Comparison of ENCODE assay signal across 32 cellular contexts in the genomic region with DNA sequence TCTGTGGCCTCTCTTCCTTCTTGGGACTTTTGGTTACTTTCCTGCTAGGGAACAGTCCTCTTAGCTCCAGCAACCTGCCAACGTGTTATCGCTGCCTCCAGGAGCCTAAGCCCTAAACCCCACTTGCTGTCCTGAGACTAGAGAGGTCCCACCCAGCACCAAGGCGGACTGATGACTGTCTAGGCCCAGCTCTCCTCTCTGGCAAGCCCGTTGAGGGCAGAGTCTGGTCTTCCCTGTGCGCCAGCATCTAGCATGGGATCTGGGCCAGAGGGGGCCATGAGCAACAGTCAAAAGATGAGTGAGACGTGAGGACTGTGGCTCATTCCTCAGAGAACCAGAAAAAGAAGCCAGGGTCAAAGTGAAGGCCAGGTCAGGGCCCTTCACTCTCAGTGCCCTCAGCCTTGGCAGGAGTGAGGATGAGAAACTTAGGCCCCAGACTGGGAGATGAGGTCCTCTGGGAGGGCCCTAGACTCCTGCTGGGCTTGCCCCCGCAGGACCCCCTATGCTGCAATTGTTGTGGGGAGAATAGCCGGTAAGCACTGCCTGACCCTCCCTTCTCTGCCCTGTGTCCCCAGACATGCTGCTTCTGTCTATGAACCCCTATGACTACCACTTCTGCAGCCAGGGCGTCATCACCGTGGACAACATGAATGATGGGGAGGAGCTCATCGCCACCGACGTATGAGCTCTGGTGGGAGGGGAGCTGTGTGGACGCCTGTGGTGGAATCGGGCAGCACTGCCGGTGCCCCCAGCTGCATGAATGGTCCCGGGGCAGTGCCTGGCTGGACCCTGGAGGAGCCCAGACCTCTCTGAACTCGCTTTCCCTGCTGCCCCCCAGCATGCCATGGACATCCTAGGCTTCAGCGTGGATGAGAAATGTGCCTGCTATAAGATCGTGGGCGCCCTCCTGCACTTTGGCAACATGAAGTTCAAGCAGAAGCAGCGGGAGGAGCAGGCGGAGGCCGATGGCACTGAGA. TPM values are rescaled to one million over a fixed set of nuclear protein-coding genes. Genes with fewer than 3 reads are reported as not detected.
A peak's percentile ranks its signal among the peaks of the same experiment; 100 is the strongest.
DNase-seq lines count a peak whose midpoint lies in the region; ATAC-seq, FAIRE-seq and TF ChIP-seq lines count a peak whose summit lies in the region.
"Had no signal": no experiment of that assay in that cellular context is flagged by ENCODE, and none has a peak within 500 bp of the region (broad histone marks: within the 10 kb centered on the region; RNA-seq: fewer than 3 reads in every experiment).

No MANE protein-coding gene starts in this region.

- H3K27me3 Mint-ChIP-seq in MCF 10A (ENCODE audit: insufficient read depth, unreplicated experiment) = peaks cover 8% of the 10 kb centered on the region

- no peak overlapping the region for H3K27ac ChIP-seq in K562 (ENCODE audit: extremely low read depth, low read depth, low read length)
- H3K27ac ChIP-seq: 22Rv1, ascending aorta, epithelial cell of prostate, parathyroid adenoma, right lobe of liver, RWPE1, SK-N-MC, thoracic aorta had no signal

- ATAC-seq in K562 = peak; percentile 15
- ATAC-seq in left ventricle myocardium superior = peak; percentile 4
- peak; percentile 12 for ATAC-seq in sciatic nerve
- ATAC-seq: activated CD4-positive, alpha-beta T cell treated with anti-CD3 and anti-CD28 coated beads for 36 hours had no signal

- TF ChIP-seq POLR2A in K562 (conservative IDR thresholded peaks at IDR 0.05) = no peak

- peaks cover 12% of the 10 kb centered on the region for H3K36me3 Mint-ChIP-seq in MCF 10A (ENCODE audit: insufficient read depth, unreplicated experiment)
- H3K36me3 Mint-ChIP-seq: activated naive CD8-positive, alpha-beta T cell treated with anti-CD3 and anti-CD28 coated beads, Interleukin-2, amount 10 ng/mL, durations not matched to agents 7 days and 5 days had no signal

- no peak overlapping the region for H3K27ac Mint-ChIP-seq in MCF 10A (ENCODE audit: low read depth, unreplicated experiment)
- H3K27ac Mint-ChIP-seq: activated CD4-positive, alpha-beta T cell treated with anti-CD3 and anti-CD28 coated beads for 36 hours; activated naive CD8-positive, alpha-beta T cell treated with anti-CD3 and anti-CD28 coated beads, Interleukin-2, amount 10 ng/mL, durations not matched to agents 7 days and 5 days had no signal

- in situ Hi-C loops in K562 (cut with MboI) = no loop called here

- no peaks in the 10 kb centered on the region for H3K9me3 ChIP-seq in K562 (replicated peaks; ENCODE audit: control insufficient read depth, insufficient read depth, low read depth, low read length)
- H3K9me3 ChIP-seq: ascending aorta, right lobe of liver, thoracic aorta had no signal

- H3K9me3 Mint-ChIP-seq in MCF 10A (ENCODE audit: unreplicated experiment) = no peaks in the 10 kb centered on the region
- H3K9me3 Mint-ChIP-seq: activated naive CD8-positive, alpha-beta T cell treated with anti-CD3 and anti-CD28 coated beads, Interleukin-2, amount 10 ng/mL, durations not matched to agents 7 days and 5 days had no signal

- no peaks in the 10 kb centered on the region for H3K79me2 ChIP-seq in K562 (ENCODE audit: control insufficient read depth, insufficient read depth, low read length)
- H3K79me2 ChIP-seq: parathyroid adenoma had no signal

- H3K9ac ChIP-seq in K562 (ENCODE audit: insufficient read depth in 1 of 2, low read depth in 2 of 2, low read length in 2 of 2) = peak overlapping the region in 1 of 2 experiments; percentile 75; a peak in 2 of 4 replicates
- H3K9ac ChIP-seq: parathyroid adenoma had no signal

- H3K4me1 ChIP-seq in K562 (replicated peaks in 1 of 2; ENCODE audit: control insufficient read depth in 2 of 2, insufficient read depth in 2 of 2, low read length in 2 of 2) = peaks cover 0 to 42% of the 10 kb centered on the region in 2 experiments; a peak in 3 of 5 replicates
- H3K4me1 ChIP-seq: ascending aorta, parathyroid adenoma, right lobe of liver had no signal

- DNase-seq in DMS53 (lab: John Stamatoyannopoulos, UW) (peak; percentile 26), DMS53 treated with DMSO at 0.1 percent for 48 hours (lab: John Stamatoyannopoulos, UW; ENCODE audit: unreplicated experiment) (no peak), K562 (ENCODE audit: extremely low read depth in 1 of 4, low spot score in 3 of 4) (no peak), left ventricle myocardium superior (peak; percentile 36), sciatic nerve (ENCODE audit: low spot score) (no peak), GOT3 (lab: John Stamatoyannopoulos, UW) (no peak), cerebellum (ENCODE audit: low spot score) (no peak), MCF 10A (ENCODE audit: unreplicated experiment) (no peak)
- DNase-seq: activated CD4-positive, alpha-beta T cell treated with anti-CD3 and anti-CD28 coated beads for 36 hours; activated effector memory CD4-positive, alpha-beta T cell treated with anti-CD3 and anti-CD28 coated beads, Interleukin-2, amount 50 U/mL, for 16 hours; activated naive CD8-positive, alpha-beta T cell treated with anti-CD3 and anti-CD28 coated beads, Interleukin-2, amount 10 ng/mL, durations not matched to agents 7 days and 5 days; activated T-cell treated with anti-CD3 and anti-CD28 coated beads, Interleukin-2, amount 50 U/mL, for 1 hour; effector CD8-positive, alpha-beta T cell; NCI-H1105; NCI-H1930; NCI-H345; NCI-H82; stimulated activated naive CD4-positive, alpha-beta T cell; T-helper 2 cell had no signal

- POLR2A ChIA-PET in K562 (lab: Yijun Ruan, JAX) = interaction anchor here (1.4 kb wide), 1 partner anchor 13 kb away, joined by 5 read pairs; no protein-coding TSS in a partner anchor
- POLR2A ChIA-PET in MCF 10A (lab: Yijun Ruan, JAX) = interaction anchor here (1.0 to 1.1 kb wide), 2 partner anchors 11 kb away, joined by 4 read pairs; no protein-coding TSS in a partner anchor

- no peak overlapping the region for H3K4me3 ChIP-seq in K562
- H3K4me3 ChIP-seq: ascending aorta, right lobe of liver, SK-N-MC, thoracic aorta had no signal

- intact Hi-C loops in K562 (cut with micrococcal nuclease) (no loop called here), left ventricle myocardium superior (cut with micrococcal nuclease) (no loop called here), sciatic nerve (cut with DNase I) (no loop called here), MCF 10A (cut with micrococcal nuclease) (no loop called here)

- CTCF ChIA-PET in K562 (lab: Yijun Ruan, JAX; ENCODE audit: low intra/inter-chr PET ratio) = no interaction called here
- CTCF ChIA-PET in MCF 10A (lab: Yijun Ruan, JAX) = interaction anchor here (2.2 kb wide), 1 partner anchor 112 kb away, joined by 6 read pairs; no protein-coding TSS in a partner anchor

- no peak overlapping the region for H3K4me2 ChIP-seq in K562 (ENCODE audit: insufficient read depth, low read length)

- H2AFZ ChIP-seq in K562 (ENCODE audit: low read depth, low read length) = no peak overlapping the region
- H2AFZ ChIP-seq: parathyroid adenoma had no signal

- TF ChIP-seq CTCF in K562 (IDR thresholded peaks at IDR 0.05 in 2 of 3, conservative IDR thresholded peaks at IDR 0.05 in 1 of 3; ENCODE audit: insufficient read depth in 2 of 3, low read depth in 1 of 3, low read length in 3 of 3) (no peak), MCF 10A (IDR thresholded peaks at IDR 0.05; ENCODE audit: unreplicated experiment) (no peak)

- H3K4me1 Mint-ChIP-seq in MCF 10A (ENCODE audit: insufficient read depth, unreplicated experiment) = peaks cover 6% of the 10 kb centered on the region
- H3K4me1 Mint-ChIP-seq: activated CD4-positive, alpha-beta T cell treated with anti-CD3 and anti-CD28 coated beads for 36 hours had no signal

- no peak overlapping the region for H3K4me3 Mint-ChIP-seq in MCF 10A (ENCODE audit: unreplicated experiment)
- H3K4me3 Mint-ChIP-seq: activated CD4-positive, alpha-beta T cell treated with anti-CD3 and anti-CD28 coated beads for 36 hours; activated naive CD8-positive, alpha-beta T cell treated with anti-CD3 and anti-CD28 coated beads, Interleukin-2, amount 10 ng/mL, durations not matched to agents 7 days and 5 days had no signal

- BruUV-seq in K562 (replicated peaks; lab: Mats Ljungman, UMichigan) (no TSS peak), MCF 10A (replicated peaks; lab: Mats Ljungman, UMichigan) (no TSS peak)

- H3K9me1 ChIP-seq in K562 (ENCODE audit: control insufficient read depth, insufficient read depth, low read length) = no peaks in the 10 kb centered on the region

- no peak for TF ChIP-seq EP300 in K562 (IDR thresholded peaks at IDR 0.05; ENCODE audit: low read length)

- H4K20me1 ChIP-seq in K562 (replicated peaks; ENCODE audit: control insufficient read depth, insufficient read depth, low read length) = peaks cover 2% of the 10 kb centered on the region; the same call in 1 of the 2 replicates

- no peak for FAIRE-seq in K562 (lab: Jason Lieb, UNC)
- FAIRE-seq: D721Med, GM12892, urothelium cell line had no signal

- no peak for TF ChIP-seq RAD21 in K562 (CRISPR knock-in tag; conservative IDR thresholded peaks at IDR 0.05 in 1 of 2, IDR thresholded peaks at IDR 0.05 in 1 of 2)

- no peaks in the 10 kb centered on the region for H3K27me3 ChIP-seq in K562 (ENCODE audit: control insufficient read depth in 2 of 2, insufficient read depth in 2 of 2, low read length in 2 of 2)
- H3K27me3 ChIP-seq: ascending aorta, right lobe of liver had no signal

- WGBS in K562 (ENCODE audit: insufficient coverage, low coverage, missing lambda C conversion rate) = 32% methylated on average over 24 of the region's 24 CpGs

- H3K36me3 ChIP-seq in K562 (ENCODE audit: control insufficient read depth, insufficient read depth, low read length) = no peaks in the 10 kb centered on the region; the same call in 2 of the 3 replicates
- H3K36me3 ChIP-seq: ascending aorta, right lobe of liver, thoracic aorta had no signal

RNA-seq across cellular contexts. Expression of a gene that starts 30.9 kb away (rescaled TPM):
- total RNA-seq in K562 (2011; cell fraction: chromatin; rRNA removed; ENCODE audit: low replicate concordance) = 2.0 and 2.6 TPM in 2 replicates
- total RNA-seq in K562 (2011; cell fraction: nucleolus; rRNA removed) = 1.2 TPM in 2 replicates
- total RNA-seq in K562 (2011; cell fraction: nucleoplasm; rRNA removed) = 1.3 and 1.8 TPM in 2 replicates
- total RNA-seq in K562 (2014; rRNA removed) (0.14 TPM in 1 of 2 replicates, not detected in the other), K562 (2014; rRNA removed; fragmentation: Illumina TruSeq; extraction: Trizol) (not detected in 2 replicates), K562 (2015; rRNA removed; fragmentation: Illumina TruSeq; extraction: Trizol) (0.11 TPM in 1 of 2 replicates, not detected in the other), K562 (2021) (0.11 and 0.13 TPM in 2 replicates), left ventricle myocardium superior (297 TPM), sciatic nerve (5.6 TPM), cerebellum (0.45 TPM), MCF 10A (2022) (0.07 and 0.27 TPM in 2 replicates)
- polyA plus RNA-seq in K562 (2011; rRNA removed) (0.22 and 0.37 TPM in 2 replicates), K562 (2014; fragmentation: Illumina TruSeq; extraction: Trizol) (0.06 and 0.07 TPM in 2 replicates), K562 (2014; fragmentation: Nextera tagmentation; extraction: Ambion mirVana) (not detected), K562 (2014; rRNA removed) (0.09 and 0.34 TPM in 2 replicates)
- 0.22 and 0.32 TPM in 2 replicates for polyA plus RNA-seq in K562 (2011; cell fraction: cytosol; rRNA removed)
- 0.80 and 1.3 TPM in 2 replicates for polyA plus RNA-seq in K562 (2011; cell fraction: nucleus; rRNA removed)
- 0.27 and 0.65 TPM in 2 replicates for polyA plus RNA-seq in K562 (2012)
- not detected in 2 replicates for polyA minus RNA-seq in K562 (2011; rRNA and poly(A)+ RNA removed)
- not detected in 2 replicates for polyA minus RNA-seq in K562 (2011; cell fraction: cytosol; rRNA and poly(A)+ RNA removed)
- 0.56 and 0.67 TPM in 2 replicates for polyA minus RNA-seq in K562 (2011; cell fraction: nucleus; rRNA and poly(A)+ RNA removed)
- total RNA-seq: H4 had no signal
- polyA plus RNA-seq: neural cell had no signal

RNA-seq across cellular contexts. Expression of a gene that starts 31.0 kb away (rescaled TPM):
- total RNA-seq in K562 (2011; cell fraction: chromatin; rRNA removed; ENCODE audit: low replicate concordance) = 117 and 229 TPM in 2 replicates
- 129 and 153 TPM in 2 replicates for total RNA-seq in K562 (2011; cell fraction: nucleolus; rRNA removed)
- 124 and 131 TPM in 2 replicates for total RNA-seq in K562 (2011; cell fraction: nucleoplasm; rRNA removed)
- 89.4 and 96.2 TPM in 2 replicates for total RNA-seq in K562 (2014; rRNA removed)
- 67.1 and 71.3 TPM in 2 replicates for total RNA-seq in K562 (2014; rRNA removed; fragmentation: Illumina TruSeq; extraction: Trizol)
- 70.3 and 75.8 TPM in 2 replicates for total RNA-seq in K562 (2015; rRNA removed; fragmentation: Illumina TruSeq; extraction: Trizol)
- total RNA-seq in K562 (2021) = 85.7 and 93.2 TPM in 2 replicates
- 165 and 169 TPM in 2 replicates for polyA plus RNA-seq in K562 (2011; rRNA removed)
- polyA plus RNA-seq in K562 (2011; cell fraction: cytosol; rRNA removed) = 144 and 148 TPM in 2 replicates
- 503 and 533 TPM in 2 replicates for polyA plus RNA-seq in K562 (2011; cell fraction: nucleus; rRNA removed)
- polyA plus RNA-seq in K562 (2012) = 78.3 and 89.2 TPM in 2 replicates
- 102 and 107 TPM in 2 replicates for polyA plus RNA-seq in K562 (2014; fragmentation: Illumina TruSeq; extraction: Trizol)
- 10 to 100 TPM; 18.4 to 40.4 TPM for polyA plus RNA-seq in K562 (2014; fragmentation: Nextera tagmentation; extraction: Ambion mirVana)
- 114 and 130 TPM in 2 replicates for polyA plus RNA-seq in K562 (2014; rRNA removed)
- polyA minus RNA-seq in K562 (2011; rRNA and poly(A)+ RNA removed) = 71.0 and 82.8 TPM in 2 replicates
- 36.4 and 44.4 TPM in 2 replicates for polyA minus RNA-seq in K562 (2011; cell fraction: cytosol; rRNA and poly(A)+ RNA removed)
- 69.3 and 97.7 TPM in 2 replicates for polyA minus RNA-seq in K562 (2011; cell fraction: nucleus; rRNA and poly(A)+ RNA removed)
- 18.6 TPM for total RNA-seq in left ventricle myocardium superior
- 17.5 TPM for total RNA-seq in sciatic nerve
- total RNA-seq in cerebellum = 25.7 TPM
- total RNA-seq in MCF 10A (2022) = 94.6 and 115 TPM in 2 replicates

Comparison
In these comparisons a context has a peak if more than half of its experiments do, and no peak if none do; other contexts are left out.
1. DNase-seq: peak in DMS53 (single experiment) and left ventricle myocardium superior (single experiment); none in DMS53 treated with DMSO at 0.1 percent for 48 hours (single experiment), K562 (0 of 4), sciatic nerve (single experiment), GOT3 (single experiment), cerebellum (single experiment) and MCF 10A (single experiment).
2. RNA of a gene that starts 30.9 kb away (total RNA-seq): 297 TPM in left ventricle myocardium superior (single experiment); 5.6 TPM in sciatic nerve (single experiment), 0.45 TPM in cerebellum (single experiment), 0.11 to 2.6 TPM in K562 and 0.07 to 0.27 TPM in MCF 10A; every median in the first group is over 10 times any median in the second.
3. Peak in every context shown above with its lines, with median percentiles within 50 percentile points of each other: ATAC-seq.